In the genomic region with DNA sequence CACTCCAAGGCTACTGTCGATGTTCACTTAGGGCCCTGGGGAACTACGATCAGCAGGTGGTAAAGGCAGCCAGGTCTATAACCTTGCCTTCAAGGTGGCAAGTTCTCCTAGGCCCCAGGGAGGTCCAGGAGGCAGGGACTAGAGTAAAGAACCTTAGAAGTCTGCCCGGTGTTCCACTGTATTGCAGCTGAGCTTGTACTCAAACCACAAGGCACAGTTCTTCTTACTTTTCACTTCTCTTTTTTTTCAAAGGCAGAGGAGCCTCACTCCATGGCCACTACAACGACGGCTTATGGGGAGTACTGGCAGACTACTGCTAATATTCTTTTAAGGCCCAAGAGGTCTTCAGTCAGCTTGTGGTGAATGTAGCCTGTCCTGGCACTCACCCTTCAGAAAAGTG, we compare ENCODE assay signal across 11 cellular contexts.
A peak's percentile ranks its signal among the peaks of the same experiment; 100 is the strongest.
DNase-seq lines count a peak whose midpoint lies in the region; ATAC-seq and TF ChIP-seq lines count a peak whose summit lies in the region.
"Had no signal": no experiment of that assay in that cellular context is flagged by ENCODE, and none has a peak within 500 bp of the region (broad histone marks: within the 10 kb centered on the region; RNA-seq: fewer than 3 reads in every experiment).

No MANE protein-coding gene starts in this region.

- H3K4me1 ChIP-seq in colonic mucosa = no peaks in the 10 kb centered on the region

- peaks cover 34% of the 10 kb centered on the region for H3K4me1 Mint-ChIP-seq in dendritic cell treated with granulocyte-macrophage colony-stimulating factor and Interleukin-4, amounts not matched to agents 40 ng/mL and 50 ng/mL, for 4 days (ENCODE audit: low read depth)

- H3K9me3 Mint-ChIP-seq in dendritic cell treated with granulocyte-macrophage colony-stimulating factor and Interleukin-4, amounts not matched to agents 40 ng/mL and 50 ng/mL, for 4 days = peaks cover 10% of the 10 kb centered on the region

- H3K36me3 ChIP-seq in colonic mucosa = no peaks in the 10 kb centered on the region

- no peaks in the 10 kb centered on the region for H3K9me3 ChIP-seq in colonic mucosa

- ATAC-seq in GM18909 (IDR thresholded peaks at IDR 0.05; ENCODE audit: poor library complexity, unreplicated experiment) = peak; percentile 98
- ATAC-seq in HG02588 (IDR thresholded peaks at IDR 0.05; ENCODE audit: unreplicated experiment) = peak; percentile 93
- ATAC-seq in HG03469 (IDR thresholded peaks at IDR 0.05; ENCODE audit: unreplicated experiment) = peak; percentile 91
- ATAC-seq: activated CD4-positive, CD25-positive, alpha-beta regulatory T cell treated with anti-CD3 and anti-CD28 coated beads, Interleukin-2, amount 50 U/mL, for 24 hours had no signal

- no peak overlapping the region for H3K4me3 ChIP-seq in colonic mucosa

- H3K27me3 ChIP-seq in colonic mucosa = no peaks in the 10 kb centered on the region

- H3K27me3 Mint-ChIP-seq in dendritic cell treated with granulocyte-macrophage colony-stimulating factor and Interleukin-4, amounts not matched to agents 40 ng/mL and 50 ng/mL, for 4 days = no peaks in the 10 kb centered on the region
- H3K27me3 Mint-ChIP-seq: activated naive CD8-positive, alpha-beta T cell treated with anti-CD3 and anti-CD28 coated beads, Interleukin-2, amount 10 ng/mL, durations not matched to agents 7 days and 5 days had no signal

- peaks cover 6% of the 10 kb centered on the region for H3K36me3 Mint-ChIP-seq in dendritic cell treated with granulocyte-macrophage colony-stimulating factor and Interleukin-4, amounts not matched to agents 40 ng/mL and 50 ng/mL, for 4 days (ENCODE audit: low read depth)

- TF ChIP-seq CTCF in colonic mucosa (IDR thresholded peaks at IDR 0.05) = no peak

- H3K27ac Mint-ChIP-seq in dendritic cell treated with granulocyte-macrophage colony-stimulating factor and Interleukin-4, amounts not matched to agents 40 ng/mL and 50 ng/mL, for 4 days = peak overlapping the region; percentile 52
- H3K27ac Mint-ChIP-seq: activated naive CD8-positive, alpha-beta T cell treated with anti-CD3 and anti-CD28 coated beads, Interleukin-2, amount 10 ng/mL, durations not matched to agents 7 days and 5 days had no signal

- no peak overlapping the region for H3K9ac ChIP-seq in colonic mucosa (ENCODE audit: low read depth in 2 of 2, low read length in 2 of 2)

- no peak overlapping the region for H3K4me3 Mint-ChIP-seq in dendritic cell treated with granulocyte-macrophage colony-stimulating factor and Interleukin-4, amounts not matched to agents 40 ng/mL and 50 ng/mL, for 4 days
- H3K4me3 Mint-ChIP-seq: activated naive CD8-positive, alpha-beta T cell treated with anti-CD3 and anti-CD28 coated beads, Interleukin-2, amount 10 ng/mL, durations not matched to agents 7 days and 5 days had no signal

- intact Hi-C loops in dendritic cell treated with granulocyte-macrophage colony-stimulating factor and Interleukin-4, amounts not matched to agents 40 ng/mL and 50 ng/mL, for 4 days (cut with micrococcal nuclease) = no loop called here
- intact Hi-C loops in colonic mucosa (cut with DNase I) = no loop called here

- DNase-seq in NCI-H82 (lab: John Stamatoyannopoulos, UW) (no peak), colonic mucosa (no peak), DMS153 treated with DMSO at 0.1 percent for 48 hours (lab: John Stamatoyannopoulos, UW; ENCODE audit: unreplicated experiment) (no peak), HUDEP-2 (lab: John Stamatoyannopoulos, UW; ENCODE audit: unreplicated experiment in 76 of 76) (no peak)
- DNase-seq: activated naive CD8-positive, alpha-beta T cell treated with anti-CD3 and anti-CD28 coated beads, Interleukin-2, amount 10 ng/mL, durations not matched to agents 7 days and 5 days; stimulated activated CD4-positive, alpha-beta T cell treated with anti-CD3 and anti-CD28 coated beads, Interleukin-4, amount 100 ng/mL, for 24 hours had no signal

- H3K27ac ChIP-seq in colonic mucosa = no peak overlapping the region
